8 cellular contexts compared by ENCODE assay signal in genomic region chr1:15966081-15966955, GRCh38. TPM values are rescaled to one million over a fixed set of nuclear protein-coding genes. Genes with fewer than 3 reads are reported as not detected.
A peak's percentile ranks its signal among the peaks of the same experiment; 100 is the strongest.
DNase-seq lines count a peak whose midpoint lies in the region; ATAC-seq and TF ChIP-seq lines count a peak whose summit lies in the region.

No MANE protein-coding gene starts in this region.

- POLR2A ChIA-PET in activated CD8-positive, alpha-beta T cell treated with anti-CD3 and anti-CD28 coated beads for 36 hours (lab: Charles Lee): interaction anchor here (0.7 to 4.4 kb wide), 11 partner anchors 9 to 401 kb away, joined by 3 to 50 read pairs (median 4); partner anchors contain the start of genes SPEN and ZBTB17

- no peak overlapping the region for H3K4me3 ChIP-seq in fibroblast of mammary gland (ENCODE audit: control insufficient read depth, low read depth, low read length)

- ATAC-seq in HG03460 (IDR thresholded peaks at IDR 0.05; ENCODE audit: unreplicated experiment): peak; percentile 76
- peak; percentile 75 for ATAC-seq in activated CD8-positive, alpha-beta T cell treated with anti-CD3 and anti-CD28 coated beads for 36 hours

- peaks cover 86% of the 10 kb centered on the region for H3K4me1 Mint-ChIP-seq in activated CD8-positive, alpha-beta T cell treated with anti-CD3 and anti-CD28 coated beads for 36 hours (ENCODE audit: low read depth)
- peaks cover under 1% of the 10 kb centered on the region for H3K4me1 Mint-ChIP-seq in mesothelial cell of epicardium

- peak overlapping the region; percentile 72 for H3K4me3 Mint-ChIP-seq in activated CD8-positive, alpha-beta T cell treated with anti-CD3 and anti-CD28 coated beads for 36 hours
- H3K4me3 Mint-ChIP-seq in mesothelial cell of epicardium: no peak overlapping the region

- TF ChIP-seq CTCF in activated CD8-positive, alpha-beta T cell treated with anti-CD3 and anti-CD28 coated beads for 36 hours (IDR thresholded peaks at IDR 0.05): no peak
- no peak for TF ChIP-seq CTCF in fibroblast of mammary gland (conservative IDR thresholded peaks at IDR 0.05; ENCODE audit: control insufficient read depth, insufficient read depth, low read depth, low read length)
- TF ChIP-seq CTCF in mesothelial cell of epicardium (IDR thresholded peaks at IDR 0.05; ENCODE audit: unreplicated experiment): no peak

- no peaks in the 10 kb centered on the region for H3K9me3 Mint-ChIP-seq in activated CD8-positive, alpha-beta T cell treated with anti-CD3 and anti-CD28 coated beads for 36 hours
- H3K9me3 Mint-ChIP-seq in mesothelial cell of epicardium: peaks cover 7% of the 10 kb centered on the region

- H3K27ac Mint-ChIP-seq in activated CD8-positive, alpha-beta T cell treated with anti-CD3 and anti-CD28 coated beads for 36 hours: peak overlapping the region; percentile 99
- H3K27ac Mint-ChIP-seq in mesothelial cell of epicardium: no peak overlapping the region

- intact Hi-C loops in activated CD8-positive, alpha-beta T cell treated with anti-CD3 and anti-CD28 coated beads for 36 hours (cut with micrococcal nuclease): loop anchor here (5.0 kb wide), 2 partner anchors 49 to 114 kb away; no protein-coding TSS in a partner anchor

- peaks cover 51% of the 10 kb centered on the region for H3K36me3 Mint-ChIP-seq in activated CD8-positive, alpha-beta T cell treated with anti-CD3 and anti-CD28 coated beads for 36 hours (ENCODE audit: low read depth)
- H3K36me3 Mint-ChIP-seq in mesothelial cell of epicardium: peaks cover 36% of the 10 kb centered on the region

- DNase-seq in SIG-M5 treated with dmso at 0.1 percent for 504 hours (lab: John Stamatoyannopoulos, UW; ENCODE audit: unreplicated experiment) (peak; percentile 12), SIG-M5 (lab: John Stamatoyannopoulos, UW) (no peak), fibroblast of mammary gland (ENCODE audit: low read depth) (peak; percentile 78), mesothelial cell of epicardium (ENCODE audit: low spot score in 2 of 2, unreplicated experiment in 2 of 2) (no peak), DMS153 (lab: John Stamatoyannopoulos, UW) (no peak)
- DNase-seq in activated CD8-positive, alpha-beta T cell treated with anti-CD3 and anti-CD28 coated beads for 36 hours: peak; percentile 96
- DNase-seq in stimulated activated CD4-positive, alpha-beta T cell treated with anti-CD3 and anti-CD28 coated beads, Interleukin-12 subunit alpha, Interleukin-12 subunit beta, amount 100 ng/mL, for 4 hours: peak; percentile 70

- CTCF ChIA-PET in activated CD8-positive, alpha-beta T cell treated with anti-CD3 and anti-CD28 coated beads for 36 hours (lab: Charles Lee): interaction anchor here (0.7 to 1.3 kb wide), 7 partner anchors 8 to 119 kb away, joined by 3 to 7 read pairs (median 4); partner anchors contain the start of genes SPEN and ZBTB17

- no peaks in the 10 kb centered on the region for H3K27me3 Mint-ChIP-seq in activated CD8-positive, alpha-beta T cell treated with anti-CD3 and anti-CD28 coated beads for 36 hours
- H3K27me3 Mint-ChIP-seq in mesothelial cell of epicardium (ENCODE audit: low read depth): no peaks in the 10 kb centered on the region

RNA-seq across cellular contexts. Expression of gene ZBTB17, which starts 9.6 kb away (rescaled TPM):
- 10 to 100 TPM; 44.1 to 45.7 TPM for total RNA-seq in activated CD8-positive, alpha-beta T cell treated with anti-CD3 and anti-CD28 coated beads for 36 hours
- total RNA-seq in mesothelial cell of epicardium: 46.0 to 48.6 TPM (median 48.6 TPM) in 3 replicates

RNA-seq across cellular contexts. Expression of gene SRARP, which starts 37.7 kb away (rescaled TPM):
- total RNA-seq in activated CD8-positive, alpha-beta T cell treated with anti-CD3 and anti-CD28 coated beads for 36 hours: not detected
- not detected in 3 replicates for total RNA-seq in mesothelial cell of epicardium

RNA-seq across cellular contexts. Expression of gene HSPB7, which starts 51.5 kb away (rescaled TPM):
- total RNA-seq in activated CD8-positive, alpha-beta T cell treated with anti-CD3 and anti-CD28 coated beads for 36 hours: not detected
- 5.0 to 6.3 TPM (median 6.3 TPM) in 3 replicates for total RNA-seq in mesothelial cell of epicardium

RNA-seq across cellular contexts. Expression of gene CLCNKA, which starts 55.5 kb away (rescaled TPM):
- not detected for total RNA-seq in activated CD8-positive, alpha-beta T cell treated with anti-CD3 and anti-CD28 coated beads for 36 hours
- 3.0 to 3.5 TPM (median 3.2 TPM) in 3 replicates for total RNA-seq in mesothelial cell of epicardium

Comparison
In these comparisons a context has a peak if more than half of its experiments do, and no peak if none do; other contexts are left out.
1. DNase-seq: peak in SIG-M5 treated with dmso at 0.1 percent for 504 hours (single experiment), activated CD8-positive, alpha-beta T cell treated with anti-CD3 and anti-CD28 coated beads for 36 hours (single experiment), fibroblast of mammary gland (single experiment) and stimulated activated CD4-positive, alpha-beta T cell treated with anti-CD3 and anti-CD28 coated beads, Interleukin-12 subunit alpha, Interleukin-12 subunit beta, amount 100 ng/mL, for 4 hours (single experiment); none in SIG-M5 (single experiment), mesothelial cell of epicardium (0 of 2) and DMS153 (single experiment).